Comparison of ENCODE assay signal across 17 cellular contexts in the genomic region with DNA sequence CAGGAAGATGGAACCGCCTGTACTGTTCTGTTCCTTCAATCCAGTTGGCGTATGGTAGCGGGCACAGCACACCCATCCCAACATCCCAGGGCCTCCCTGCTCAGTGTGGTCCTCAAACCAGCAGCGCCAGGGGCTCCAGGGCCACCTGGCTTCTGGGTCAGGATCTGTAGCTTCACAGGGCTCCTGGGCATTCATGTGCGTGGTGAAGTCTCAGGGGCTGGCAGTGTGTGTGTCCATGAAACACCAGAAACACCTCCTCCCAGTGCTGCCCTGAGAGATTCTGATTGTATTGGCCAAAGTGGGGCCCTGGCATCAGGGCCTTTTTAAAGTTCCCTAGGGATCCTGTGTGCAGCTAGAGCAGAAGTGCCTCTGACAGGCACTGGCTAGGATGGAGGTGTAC.
"Had no signal": no experiment of that assay in that cellular context is flagged by ENCODE, and none has a peak within 500 bp of the region (broad histone marks: within the 10 kb centered on the region; RNA-seq: fewer than 3 reads in every experiment).

No MANE protein-coding gene starts in this region.

- H3K4me1 ChIP-seq: prostate gland, uterus had no signal

- H3K27ac Mint-ChIP-seq: activated B cell treated with CpG ODN at 0.5 μM for 24 hours; activated CD4-positive, alpha-beta T cell treated with anti-CD3 and anti-CD28 coated beads, Interleukin-2, amount 10 ng/mL, durations not matched to agents 7 days and 5 days; activated naive CD4-positive, alpha-beta T cell treated with anti-CD3 and anti-CD28 coated beads, Interleukin-2, amount 10 ng/mL, durations not matched to agents 7 days and 5 days; memory B cell; stimulated activated naive CD8-positive, alpha-beta T cell treated with anti-CD3 and anti-CD28 coated beads, Interleukin-15, amount 100 ng/mL, for 72 hours had no signal

- H3K27me3 Mint-ChIP-seq: activated B cell treated with CpG ODN at 0.5 μM for 24 hours; activated CD4-positive, alpha-beta T cell treated with anti-CD3 and anti-CD28 coated beads, Interleukin-2, amount 10 ng/mL, durations not matched to agents 7 days and 5 days; memory B cell had no signal

- H3K9me3 Mint-ChIP-seq: activated B cell treated with CpG ODN at 0.5 μM for 24 hours; activated CD4-positive, alpha-beta T cell treated with anti-CD3 and anti-CD28 coated beads, Interleukin-2, amount 10 ng/mL, durations not matched to agents 7 days and 5 days; activated naive CD4-positive, alpha-beta T cell treated with anti-CD3 and anti-CD28 coated beads, Interleukin-2, amount 10 ng/mL, durations not matched to agents 7 days and 5 days; memory B cell; nephron; stimulated activated naive CD8-positive, alpha-beta T cell treated with anti-CD3 and anti-CD28 coated beads, Interleukin-15, amount 100 ng/mL, for 72 hours had no signal

- H3K4me3 ChIP-seq: adrenal gland, coronary artery, prostate gland, thyroid gland, uterus had no signal

- H3K36me3 Mint-ChIP-seq: activated naive CD4-positive, alpha-beta T cell treated with anti-CD3 and anti-CD28 coated beads, Interleukin-2, amount 10 ng/mL, durations not matched to agents 7 days and 5 days; memory B cell had no signal

- H3K27me3 ChIP-seq: adrenal gland, thyroid gland, uterus had no signal

- H3K36me3 ChIP-seq: adrenal gland, prostate gland, thyroid gland, uterus had no signal

- H3K9me3 ChIP-seq: adrenal gland, prostate gland, thyroid gland, uterus had no signal

- DNase-seq: activated B cell treated with CpG ODN at 0.5 μM for 24 hours; activated CD4-positive, alpha-beta T cell treated with anti-CD3 and anti-CD28 coated beads, Interleukin-2, amount 10 ng/mL, durations not matched to agents 7 days and 5 days; activated CD8-positive, alpha-beta memory T cell treated with anti-CD3 and anti-CD28 coated beads for 24 hours; activated naive CD4-positive, alpha-beta T cell treated with anti-CD3 and anti-CD28 coated beads, Interleukin-2, amount 10 ng/mL, durations not matched to agents 7 days and 5 days; central memory CD4-positive, alpha-beta T cell; effector memory CD4-positive, alpha-beta T cell; hypothalamus; occipital lobe; stimulated activated CD4-positive, alpha-beta T cell treated with anti-CD3 and anti-CD28 coated beads, Interleukin-4, amount 100 ng/mL, for 4 hours; stimulated activated naive CD8-positive, alpha-beta T cell treated with anti-CD3 and anti-CD28 coated beads, Interleukin-15, amount 100 ng/mL, for 72 hours; thyroid gland; uterus had no signal

- H3K27ac ChIP-seq: prostate gland, thyroid gland had no signal

- ATAC-seq: stimulated activated naive CD8-positive, alpha-beta T cell treated with anti-CD3 and anti-CD28 coated beads, Interleukin-15, amount 100 ng/mL, for 72 hours had no signal

- H3K4me1 Mint-ChIP-seq: activated B cell treated with CpG ODN at 0.5 μM for 24 hours; activated CD4-positive, alpha-beta T cell treated with anti-CD3 and anti-CD28 coated beads, Interleukin-2, amount 10 ng/mL, durations not matched to agents 7 days and 5 days; activated naive CD4-positive, alpha-beta T cell treated with anti-CD3 and anti-CD28 coated beads, Interleukin-2, amount 10 ng/mL, durations not matched to agents 7 days and 5 days; stimulated activated naive CD8-positive, alpha-beta T cell treated with anti-CD3 and anti-CD28 coated beads, Interleukin-15, amount 100 ng/mL, for 72 hours had no signal

- H3K4me3 Mint-ChIP-seq: activated B cell treated with CpG ODN at 0.5 μM for 24 hours; activated CD4-positive, alpha-beta T cell treated with anti-CD3 and anti-CD28 coated beads, Interleukin-2, amount 10 ng/mL, durations not matched to agents 7 days and 5 days; activated naive CD4-positive, alpha-beta T cell treated with anti-CD3 and anti-CD28 coated beads, Interleukin-2, amount 10 ng/mL, durations not matched to agents 7 days and 5 days; memory B cell; nephron; stimulated activated naive CD8-positive, alpha-beta T cell treated with anti-CD3 and anti-CD28 coated beads, Interleukin-15, amount 100 ng/mL, for 72 hours had no signal
